ENCODE assay signal across 26 cellular contexts in genomic region chr2:105470979-105471378, GRCh38.
DNase-seq lines count a peak whose midpoint lies in the region; ATAC-seq, FAIRE-seq and TF ChIP-seq lines count a peak whose summit lies in the region.
"Had no signal": no experiment of that assay in that cellular context is flagged by ENCODE, and none has a peak within 500 bp of the region (broad histone marks: within the 10 kb centered on the region; RNA-seq: fewer than 3 reads in every experiment).

No MANE protein-coding gene starts in this region.

- no peak overlapping the region for H3K4me3 ChIP-seq in mucosa of descending colon
- H3K4me3 ChIP-seq: adrenal gland, heart right ventricle, lung, right lobe of liver had no signal

- peaks cover 15% of the 10 kb centered on the region for H3K27me3 Mint-ChIP-seq in activated naive CD8-positive, alpha-beta T cell treated with anti-CD3 and anti-CD28 coated beads, Interleukin-2, amount 10 ng/mL, durations not matched to agents 7 days and 5 days
- H3K27me3 Mint-ChIP-seq in activated naive CD8-positive, alpha-beta T cell treated with anti-CD3 and anti-CD28 coated beads for 36 hours, result no peaks in the 10 kb centered on the region

- no peaks in the 10 kb centered on the region for H3K9me3 Mint-ChIP-seq in activated naive CD8-positive, alpha-beta T cell treated with anti-CD3 and anti-CD28 coated beads, Interleukin-2, amount 10 ng/mL, durations not matched to agents 7 days and 5 days
- H3K9me3 Mint-ChIP-seq in activated naive CD8-positive, alpha-beta T cell treated with anti-CD3 and anti-CD28 coated beads for 36 hours, result no peaks in the 10 kb centered on the region
- H3K9me3 Mint-ChIP-seq: activated CD4-positive, alpha-beta T cell treated with anti-CD3 and anti-CD28 coated beads, Interleukin-2, amount 10 ng/mL, durations not matched to agents 24 days and 14 days; H9 had no signal

- intact Hi-C loops in mucosa of descending colon (cut with DNase I, micrococcal nuclease), result no loop called here

- H3K9me3 ChIP-seq in mucosa of descending colon, result no peaks in the 10 kb centered on the region
- H3K9me3 ChIP-seq: adrenal gland, heart right ventricle, right lobe of liver had no signal

- no peak for ATAC-seq in activated naive CD8-positive, alpha-beta T cell treated with anti-CD3 and anti-CD28 coated beads, Interleukin-2, amount 10 ng/mL, durations not matched to agents 7 days and 5 days (ENCODE audit: low read depth)
- no peak for ATAC-seq in mucosa of descending colon
- ATAC-seq: right lobe of liver had no signal

- H3K4me1 Mint-ChIP-seq in activated naive CD8-positive, alpha-beta T cell treated with anti-CD3 and anti-CD28 coated beads, Interleukin-2, amount 10 ng/mL, durations not matched to agents 7 days and 5 days, result peaks cover 18% of the 10 kb centered on the region
- H3K4me1 Mint-ChIP-seq in activated naive CD8-positive, alpha-beta T cell treated with anti-CD3 and anti-CD28 coated beads for 36 hours, result peaks cover 10% of the 10 kb centered on the region
- H3K4me1 Mint-ChIP-seq: B cell had no signal

- POLR2A ChIA-PET in activated naive CD8-positive, alpha-beta T cell treated with anti-CD3 and anti-CD28 coated beads, Interleukin-2, amount 10 ng/mL, durations not matched to agents 7 days and 5 days (lab: Charles Lee), result no interaction called here

- TF ChIP-seq CTCF in mucosa of descending colon (IDR thresholded peaks at IDR 0.05), result no peak

- no peak for DNase-seq in activated naive CD8-positive, alpha-beta T cell treated with anti-CD3 and anti-CD28 coated beads, Interleukin-2, amount 10 ng/mL, durations not matched to agents 7 days and 5 days
- DNase-seq in activated naive CD8-positive, alpha-beta T cell treated with anti-CD3 and anti-CD28 coated beads for 36 hours, result no peak
- peak; percentile 60 to 78 for DNase-seq in NCI-H524 (lab: John Stamatoyannopoulos, UW)
- peak; percentile 52 for DNase-seq in cerebellum (ENCODE audit: low spot score)
- no peak for DNase-seq in urothelium cell line (ENCODE audit: low spot score)
- no peak for DNase-seq in GDM1 (lab: John Stamatoyannopoulos, UW)
- no peak for DNase-seq in mucosa of descending colon
- DNase-seq in NCI-H510A treated with DMSO at 0.1 percent for 48 hours (lab: John Stamatoyannopoulos, UW), result no peak
- DNase-seq: activated CD4-positive, alpha-beta T cell treated with anti-CD3 and anti-CD28 coated beads, Interleukin-2, amount 10 ng/mL, durations not matched to agents 24 days and 14 days; activated naive CD4-positive, alpha-beta T cell; activated T-cell treated with anti-CD3 and anti-CD28 coated beads, Interleukin-2, amount 50 U/mL, for 48 hours; adrenal gland; effector CD8-positive, alpha-beta T cell; foreskin fibroblast; H9; heart right ventricle; MM.1S; NCI-H146; NCI-H774; posterior cingulate gyrus; right lobe of liver; stimulated activated CD4-positive, alpha-beta T cell treated with anti-CD3 and anti-CD28 coated beads, Interleukin-2, amount 100 ng/mL, for 48 hours; T-helper 2 cell; trophoblast cell had no signal

- no peaks in the 10 kb centered on the region for H3K36me3 ChIP-seq in mucosa of descending colon (ENCODE audit: low read depth)
- H3K36me3 ChIP-seq: adrenal gland, heart right ventricle, right lobe of liver had no signal

- H3K4me1 ChIP-seq in mucosa of descending colon (ENCODE audit: low read depth), result no peaks in the 10 kb centered on the region
- H3K4me1 ChIP-seq: adrenal gland, right lobe of liver had no signal

- FAIRE-seq in urothelium cell line (lab: Jason Lieb, UNC), result peak; percentile 20

- no peaks in the 10 kb centered on the region for H3K36me3 Mint-ChIP-seq in activated naive CD8-positive, alpha-beta T cell treated with anti-CD3 and anti-CD28 coated beads, Interleukin-2, amount 10 ng/mL, durations not matched to agents 7 days and 5 days
- H3K36me3 Mint-ChIP-seq in activated naive CD8-positive, alpha-beta T cell treated with anti-CD3 and anti-CD28 coated beads for 36 hours, result no peaks in the 10 kb centered on the region

- peak overlapping the region; percentile 18 for H3K27ac Mint-ChIP-seq in activated naive CD8-positive, alpha-beta T cell treated with anti-CD3 and anti-CD28 coated beads, Interleukin-2, amount 10 ng/mL, durations not matched to agents 7 days and 5 days
- H3K27ac Mint-ChIP-seq in activated naive CD8-positive, alpha-beta T cell treated with anti-CD3 and anti-CD28 coated beads for 36 hours, result no peak overlapping the region
- H3K27ac Mint-ChIP-seq: activated CD4-positive, alpha-beta T cell treated with anti-CD3 and anti-CD28 coated beads, Interleukin-2, amount 10 ng/mL, durations not matched to agents 24 days and 14 days; B cell; H9 had no signal

- no peak overlapping the region for H3K4me3 Mint-ChIP-seq in activated naive CD8-positive, alpha-beta T cell treated with anti-CD3 and anti-CD28 coated beads, Interleukin-2, amount 10 ng/mL, durations not matched to agents 7 days and 5 days
- no peak overlapping the region for H3K4me3 Mint-ChIP-seq in activated naive CD8-positive, alpha-beta T cell treated with anti-CD3 and anti-CD28 coated beads for 36 hours
- H3K4me3 Mint-ChIP-seq: activated CD4-positive, alpha-beta T cell treated with anti-CD3 and anti-CD28 coated beads, Interleukin-2, amount 10 ng/mL, durations not matched to agents 24 days and 14 days; B cell; H9 had no signal

Comparison
In these comparisons a context has a peak if more than half of its experiments do, and no peak if none do; other contexts are left out.
1. DNase-seq: peak in NCI-H524 (2 of 2) and cerebellum (single experiment); none in activated naive CD8-positive, alpha-beta T cell treated with anti-CD3 and anti-CD28 coated beads, Interleukin-2, amount 10 ng/mL, durations not matched to agents 7 days and 5 days (single experiment), activated naive CD8-positive, alpha-beta T cell treated with anti-CD3 and anti-CD28 coated beads for 36 hours (single experiment), urothelium cell line (single experiment), GDM1 (single experiment), mucosa of descending colon (0 of 3) and NCI-H510A treated with DMSO at 0.1 percent for 48 hours (single experiment).